ENCODE assay signal across 9 cellular contexts in the genomic region with DNA sequence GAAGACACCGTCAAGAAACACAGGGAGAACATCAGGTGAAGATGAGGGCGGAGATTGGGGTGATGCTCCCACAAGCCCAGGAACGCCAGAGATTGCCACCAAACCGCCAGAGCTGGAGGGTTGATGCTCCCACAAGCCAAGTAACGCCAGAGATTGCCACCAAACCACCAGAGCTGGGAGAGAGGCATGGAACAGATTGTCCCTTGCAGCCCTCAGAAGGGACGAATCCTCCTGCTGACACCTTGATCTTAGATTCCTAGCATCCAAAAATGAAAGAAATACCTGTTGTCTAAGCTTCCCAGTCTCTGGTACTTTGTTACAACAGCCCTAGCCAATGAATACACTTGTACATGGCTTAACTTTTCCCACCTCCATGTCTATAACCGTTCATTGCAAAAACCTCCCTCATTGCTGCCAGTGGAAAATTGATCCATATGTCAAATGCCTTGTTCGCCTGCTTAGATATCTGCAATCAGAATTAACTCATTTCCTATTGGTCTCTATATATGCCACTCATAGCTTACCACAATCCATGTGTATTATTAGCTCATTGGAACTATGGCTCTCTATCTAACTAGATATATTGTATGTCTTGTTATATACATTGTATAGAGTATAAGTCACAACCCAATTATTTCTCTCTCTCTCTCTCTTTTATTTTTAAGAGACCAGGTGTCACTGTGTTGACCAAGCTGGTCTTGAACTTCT.
DNase-seq lines count a peak whose midpoint lies in the region; ATAC-seq, FAIRE-seq and TF ChIP-seq lines count a peak whose summit lies in the region.
"Had no signal": no experiment of that assay in that cellular context is flagged by ENCODE, and none has a peak within 500 bp of the region (broad histone marks: within the 10 kb centered on the region; RNA-seq: fewer than 3 reads in every experiment).

No MANE protein-coding gene starts in this region.

- peaks cover 2 to 3% of the 10 kb centered on the region in 2 donors for H3K9me3 Mint-ChIP-seq in activated T-cell treated with anti-CD3 and anti-CD28 coated beads, Interleukin-2, amount 50 U/mL, for 72 hours
- peaks cover 12% of the 10 kb centered on the region for H3K9me3 Mint-ChIP-seq in T-helper 1 cell treated with Interleukin-12 subunit alpha and Interleukin-12 subunit beta and Interleukin-4 antibody, amounts not matched to agents 30 μg/mL and 1 μg/mL, for 36 hours

- H3K27ac ChIP-seq in keratinocyte (ENCODE audit: control insufficient read depth, insufficient read depth, low read length) (no peak overlapping the region), tibial artery (peak overlapping the region; percentile 70 to 71)

- peak overlapping the region in 1 of 2 donors; percentile 92 for H3K4me3 Mint-ChIP-seq in activated T-cell treated with anti-CD3 and anti-CD28 coated beads, Interleukin-2, amount 50 U/mL, for 72 hours
- H3K4me3 Mint-ChIP-seq in T-helper 1 cell treated with Interleukin-12 subunit alpha and Interleukin-12 subunit beta and Interleukin-4 antibody, amounts not matched to agents 30 μg/mL and 1 μg/mL, for 36 hours: peak overlapping the region; percentile 69

- H3K9me3 ChIP-seq in keratinocyte (ENCODE audit: control insufficient read depth, low read depth, low read length): no peaks in the 10 kb centered on the region
- peaks cover 0 to 8% (median 0%) of the 10 kb centered on the region in 3 donors for H3K9me3 ChIP-seq in tibial artery

- no peak for ATAC-seq in activated T-cell treated with anti-CD3 and anti-CD28 coated beads, Interleukin-2, amount 50 U/mL, for 72 hours (replicated peaks in 1 of 2)
- ATAC-seq in left lobe of liver (no peak), GM19023 (IDR thresholded peaks at IDR 0.05; ENCODE audit: unreplicated experiment) (no peak)

- H4K20me1 ChIP-seq in keratinocyte (ENCODE audit: control insufficient read depth, extremely low read depth, insufficient read depth, low read length): no peaks in the 10 kb centered on the region

- H3K36me3 Mint-ChIP-seq in activated T-cell treated with anti-CD3 and anti-CD28 coated beads, Interleukin-2, amount 50 U/mL, for 72 hours (ENCODE audit: insufficient read depth in 2 of 2): peaks cover 4% of the 10 kb centered on the region in 2 donors
- peaks cover 14% of the 10 kb centered on the region for H3K36me3 Mint-ChIP-seq in T-helper 1 cell treated with Interleukin-12 subunit alpha and Interleukin-12 subunit beta and Interleukin-4 antibody, amounts not matched to agents 30 μg/mL and 1 μg/mL, for 36 hours (ENCODE audit: low read depth)

- no peaks in the 10 kb centered on the region for H3K9me1 ChIP-seq in keratinocyte (ENCODE audit: control insufficient read depth, extremely low read depth, insufficient read depth, low read length)

- H3K4me1 ChIP-seq in keratinocyte (ENCODE audit: control insufficient read depth, extremely low read depth, insufficient read depth, low read length) (peaks cover 34% of the 10 kb centered on the region), tibial artery (peaks cover 0 to 37% (median 22%) of the 10 kb centered on the region in 4 donors)

- H3K27me3 ChIP-seq in keratinocyte (ENCODE audit: control insufficient read depth, extremely low read depth, insufficient read depth, low read length) (no peaks in the 10 kb centered on the region), tibial artery (no peaks in the 10 kb centered on the region)

- H3K36me3 ChIP-seq in keratinocyte (ENCODE audit: control insufficient read depth in 2 of 2, extremely low read depth in 1 of 2, insufficient read depth in 2 of 2, low read length in 2 of 2): no peaks in the 10 kb centered on the region
- no peaks in the 10 kb centered on the region for H3K36me3 ChIP-seq in tibial artery

- H3K4me3 ChIP-seq in keratinocyte (ENCODE audit: control insufficient read depth in 2 of 3, extremely low read depth in 1 of 3, insufficient read depth in 2 of 3, low read depth in 1 of 3, low read length in 3 of 3) (no peak overlapping the region), tibial artery (no peak overlapping the region)

- TF ChIP-seq CTCF in keratinocyte (optimal IDR thresholded peaks at IDR 0.05 in 1 of 3, IDR thresholded peaks at IDR 0.05 in 1 of 3, conservative IDR thresholded peaks at IDR 0.05 in 1 of 3; ENCODE audit: extremely low read depth in 1 of 3, insufficient read depth in 2 of 3, low read length in 3 of 3) (no peak), tibial artery (IDR thresholded peaks at IDR 0.05) (no peak)

- no peak for DNase-seq in activated T-cell treated with anti-CD3 and anti-CD28 coated beads, Interleukin-2, amount 50 U/mL, for 72 hours
- DNase-seq in activated T-cell treated with anti-CD3 and anti-CD28 coated beads, Interleukin-2, amount 50 U/mL, for 48 hours: no peak
- DNase-seq in keratinocyte (ENCODE audit: low read depth, low spot score) (no peak), tibial artery (no peak), left lobe of liver (ENCODE audit: low spot score) (no peak), NCI-H2081 (lab: John Stamatoyannopoulos, UW) (no peak)
- DNase-seq: NCI-H1694 treated with DMSO at 0.1 percent for 48 hours had no signal

- peaks cover 33% of the 10 kb centered on the region for H3K4me1 Mint-ChIP-seq in activated T-cell treated with anti-CD3 and anti-CD28 coated beads, Interleukin-2, amount 50 U/mL, for 72 hours (ENCODE audit: low read depth)
- peaks cover 56% of the 10 kb centered on the region for H3K4me1 Mint-ChIP-seq in T-helper 1 cell treated with Interleukin-12 subunit alpha and Interleukin-12 subunit beta and Interleukin-4 antibody, amounts not matched to agents 30 μg/mL and 1 μg/mL, for 36 hours (ENCODE audit: low read depth)

- peak overlapping the region; percentile 2 for H2AFZ ChIP-seq in keratinocyte (ENCODE audit: control insufficient read depth, low read length)

- no peak for FAIRE-seq in keratinocyte (lab: Jason Lieb, UNC)

- dilution Hi-C loops in keratinocyte (cut with MboI; ENCODE audit: extremely low pct_ligation_motif_present, low sequenced_read_pairs): no loop called here

- H3K9ac ChIP-seq in keratinocyte (ENCODE audit: control insufficient read depth, extremely low read depth, insufficient read depth, low read length): no peak overlapping the region

- intact Hi-C loops in tibial artery (cut with DNase I; ENCODE audit: low total_unique reads): no loop called here

- H3K79me2 ChIP-seq in keratinocyte (ENCODE audit: control insufficient read depth, insufficient read depth, low read length): no peaks in the 10 kb centered on the region

- no peak overlapping the region for H3K4me2 ChIP-seq in keratinocyte (ENCODE audit: control insufficient read depth, extremely low read depth, insufficient read depth, low read depth, low read length)

- no peaks in the 10 kb centered on the region for H3K27me3 Mint-ChIP-seq in activated T-cell treated with anti-CD3 and anti-CD28 coated beads, Interleukin-2, amount 50 U/mL, for 72 hours (ENCODE audit: low read depth)
- H3K27me3 Mint-ChIP-seq in T-helper 1 cell treated with Interleukin-12 subunit alpha and Interleukin-12 subunit beta and Interleukin-4 antibody, amounts not matched to agents 30 μg/mL and 1 μg/mL, for 36 hours (ENCODE audit: low read depth): no peaks in the 10 kb centered on the region

- H3K27ac Mint-ChIP-seq in activated T-cell treated with anti-CD3 and anti-CD28 coated beads, Interleukin-2, amount 50 U/mL, for 72 hours: peak overlapping the region; percentile 99
- H3K27ac Mint-ChIP-seq in T-helper 1 cell treated with Interleukin-12 subunit alpha and Interleukin-12 subunit beta and Interleukin-4 antibody, amounts not matched to agents 30 μg/mL and 1 μg/mL, for 36 hours: peak overlapping the region; percentile 80
